27 cellular contexts compared by ENCODE assay signal in genomic region chr1:43828574-43828973, GRCh38.
"Had no signal": no experiment of that assay in that cellular context is flagged by ENCODE, and none has a peak within 500 bp of the region (broad histone marks: within the 10 kb centered on the region; RNA-seq: fewer than 3 reads in every experiment).

No MANE protein-coding gene starts in this region.

- H3K36me3 ChIP-seq: colonic mucosa, esophagus squamous epithelium, gastrocnemius medialis, left lung had no signal

- FAIRE-seq: endometrium, kidney had no signal

- ATAC-seq: effector memory CD8-positive, alpha-beta T cell; esophagus mucosa; gastrocnemius medialis; heart right ventricle; left lung; left ventricle myocardium superior; lower lobe of right lung; mucosa of descending colon had no signal

- H3K27ac ChIP-seq: colonic mucosa, epithelial cell of prostate, esophagus squamous epithelium, gastrocnemius medialis, heart right ventricle, left lung, lower lobe of right lung had no signal

- H3K4me3 Mint-ChIP-seq: dendritic cell treated with granulocyte-macrophage colony-stimulating factor and Interleukin-4, amounts not matched to agents 40 ng/mL and 50 ng/mL, for 4 days; effector memory CD8-positive, alpha-beta T cell; endodermal cell; immature natural killer cell; mesothelial cell of epicardium had no signal

- DNase-seq: colonic mucosa; cortex of kidney; effector CD8-positive, alpha-beta T cell; effector memory CD8-positive, alpha-beta T cell; endodermal cell; erythroblast; esophagus squamous epithelium; foreskin fibroblast; gastrocnemius medialis; glutamatergic neuron; head of caudate nucleus; heart right ventricle; hippocampal formation; immature natural killer cell; islet precursor cell; kidney; kidney glomerular epithelial cell; left lung; left ventricle myocardium superior; lower lobe of right lung; mesenchymal stem cell; mucosa of descending colon had no signal

- H3K9me3 ChIP-seq: colonic mucosa, esophagus squamous epithelium, gastrocnemius medialis, heart right ventricle, left lung, lower lobe of right lung, mucosa of descending colon had no signal

- H3K27ac Mint-ChIP-seq: effector memory CD8-positive, alpha-beta T cell; endodermal cell; immature natural killer cell; mesothelial cell of epicardium had no signal

- H3K4me1 ChIP-seq: colonic mucosa, lower lobe of right lung had no signal

- H3K9me3 Mint-ChIP-seq: dendritic cell treated with granulocyte-macrophage colony-stimulating factor and Interleukin-4, amounts not matched to agents 40 ng/mL and 50 ng/mL, for 4 days; effector memory CD8-positive, alpha-beta T cell; endodermal cell; immature natural killer cell; mesothelial cell of epicardium had no signal

- H3K4me3 ChIP-seq: colonic mucosa, esophagus squamous epithelium, gastrocnemius medialis, heart right ventricle, left lung, lower lobe of right lung, mucosa of descending colon had no signal

- H3K27me3 Mint-ChIP-seq: dendritic cell treated with granulocyte-macrophage colony-stimulating factor and Interleukin-4, amounts not matched to agents 40 ng/mL and 50 ng/mL, for 4 days; effector memory CD8-positive, alpha-beta T cell had no signal

- H3K27me3 ChIP-seq: colonic mucosa, esophagus squamous epithelium, gastrocnemius medialis, heart right ventricle, left lung had no signal

- H3K4me1 Mint-ChIP-seq: endodermal cell, immature natural killer cell had no signal
